ENCODE assay signal across 28 cellular contexts in the genomic region with DNA sequence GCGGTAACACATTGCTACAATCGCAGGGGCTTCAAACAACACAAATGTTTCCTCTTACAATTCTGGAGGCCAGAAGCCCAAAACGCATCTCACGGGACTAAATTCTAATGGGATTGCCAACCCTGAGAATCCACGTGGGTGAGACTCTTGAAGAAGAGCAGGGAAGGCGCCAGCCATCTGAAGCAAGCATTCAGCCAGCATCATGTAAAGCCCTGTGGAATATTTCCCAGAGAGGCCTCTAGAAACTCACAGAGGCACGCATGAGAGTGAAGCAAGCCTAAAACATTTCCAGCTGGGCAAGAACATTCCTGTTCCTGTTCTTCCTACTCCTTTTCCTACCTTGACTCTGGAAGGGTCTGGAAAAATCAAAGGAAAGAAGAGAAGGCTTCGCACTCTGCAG. TPM values are rescaled to one million over a fixed set of nuclear protein-coding genes. Genes with fewer than 3 reads are reported as not detected.
"Had no signal": no experiment of that assay in that cellular context is flagged by ENCODE, and none has a peak within 500 bp of the region (broad histone marks: within the 10 kb centered on the region; RNA-seq: fewer than 3 reads in every experiment).

No MANE protein-coding gene starts in this region.

- H3K36me3 ChIP-seq: ascending aorta, Peyer's patch, SJCRH30 had no signal

- H3K4me1 ChIP-seq: ascending aorta, Peyer's patch, SJCRH30 had no signal

- H3K4me3 ChIP-seq: ascending aorta, body of pancreas, Peyer's patch, SJCRH30 had no signal

- H3K9ac ChIP-seq: KMS-11, SK-N-SH had no signal

- H3K27me3 ChIP-seq: ascending aorta, body of pancreas, Peyer's patch had no signal

- H3K9me3 ChIP-seq: ascending aorta, body of pancreas, Peyer's patch, SJCRH30, SK-N-SH had no signal

- H3K4me2 ChIP-seq: KMS-11, SK-N-SH had no signal

- H3K27ac ChIP-seq: ascending aorta, body of pancreas, KMS-11, Peyer's patch, RWPE1, SJCRH30, VCaP had no signal

- DNase-seq: activated CD4-positive, alpha-beta T cell treated with anti-CD3 and anti-CD28 coated beads for 36 hours; activated CD8-positive, alpha-beta memory T cell treated with anti-CD3 and anti-CD28 coated beads, Interleukin-2, amount 50 U/mL, for 48 hours; activated CD8-positive, alpha-beta T cell treated with anti-CD3 and anti-CD28 coated beads, Interleukin-2, amount 10 ng/mL, durations not matched to agents 7 days and 5 days; activated naive CD4-positive, alpha-beta T cell treated with anti-CD3 and anti-CD28 coated beads, Interleukin-2, amount 50 U/mL, for 16 hours; activated T-cell treated with anti-CD3 and anti-CD28 coated beads, Interleukin-2, amount 50 U/mL, for 1 hour; amniotic stem cell; body of pancreas; NCI-H1092; NCI-H1417; NCI-H1930; NCI-H2171; NCI-H226; NCI-H526; NCI-H774; NK-92 treated with Interleukin-12 subunit alpha and Interleukin-12 subunit beta, amount 100 ng/mL, for 24 hours; OCI-M1; Peyer's patch; Right ventricle myocardium superior; SJCRH30; SK-N-SH; T-helper 1 cell had no signal

RNA-seq across cellular contexts. Expression of a gene that starts 19.6 kb away (rescaled TPM):
- total RNA-seq: activated CD4-positive, alpha-beta T cell treated with anti-CD3 and anti-CD28 coated beads for 36 hours; activated CD8-positive, alpha-beta T cell treated with anti-CD3 and anti-CD28 coated beads, Interleukin-2, amount 10 ng/mL, durations not matched to agents 7 days and 5 days; MCF 10A; NCI-H460; SJCRH30; T-helper 2 cell treated with Interferon-gamma antibody and Interleukin-4, amounts not matched to agents 100 ng/mL and 5 ng/mL, for 36 hours had no signal
